ENCODE assay signal across 13 cellular contexts in genomic region chr2:71884303-71885042, GRCh38.
A peak's percentile ranks its signal among the peaks of the same experiment; 100 is the strongest.
DNase-seq lines count a peak whose midpoint lies in the region; ATAC-seq and TF ChIP-seq lines count a peak whose summit lies in the region.
"Had no signal": no experiment of that assay in that cellular context is flagged by ENCODE, and none has a peak within 500 bp of the region (broad histone marks: within the 10 kb centered on the region; RNA-seq: fewer than 3 reads in every experiment).

No MANE protein-coding gene starts in this region.

- H3K4me1 ChIP-seq in HEK293 (ENCODE audit: control insufficient read depth, insufficient read depth, low read length) (peaks cover 2% of the 10 kb centered on the region; the same call in 1 of the 2 replicates), PC-9 (replicated peaks; ENCODE audit: insufficient read depth) (peaks cover 35% of the 10 kb centered on the region), endodermal cell (ENCODE audit: control insufficient read depth, insufficient read depth, low read length) (no peaks in the 10 kb centered on the region)

- no peaks in the 10 kb centered on the region for H3K79me2 ChIP-seq in PC-9 (ENCODE audit: low read depth)

- DNase-seq in PC-9 (peak; percentile 21 to 61), endodermal cell (peak; percentile 3), osteocyte (ENCODE audit: extremely low spot score, unreplicated experiment) (peak; percentile 42), NCI-H2196 (lab: John Stamatoyannopoulos, UW; ENCODE audit: unreplicated experiment) (no peak)
- DNase-seq in activated naive CD4-positive, alpha-beta T cell treated with anti-CD3 and anti-CD28 coated beads for 36 hours = no peak
- DNase-seq: foreskin melanocyte, Kasumi-1, left ventricle myocardium inferior, T-cell had no signal

- H3K36me3 ChIP-seq in HEK293 (ENCODE audit: control insufficient read depth in 2 of 2, insufficient read depth in 1 of 2, low read length in 2 of 2) (no peaks in the 10 kb centered on the region), PC-9 (ENCODE audit: low read depth) (no peaks in the 10 kb centered on the region), endodermal cell (ENCODE audit: control insufficient read depth, insufficient read depth, low read length) (no peaks in the 10 kb centered on the region)
- H3K36me3 ChIP-seq: ascending aorta, left ventricle myocardium inferior had no signal

- no peak overlapping the region for H3K4me2 ChIP-seq in PC-9

- ATAC-seq in GM19463 (IDR thresholded peaks at IDR 0.05; ENCODE audit: unreplicated experiment) = no peak
- ATAC-seq in GM18861 (IDR thresholded peaks at IDR 0.05; ENCODE audit: unreplicated experiment) = no peak
- ATAC-seq: T-cell had no signal

- POLR2A ChIA-PET in HEK293 (lab: Yijun Ruan, JAX) (no interaction called here), PC-9 (lab: Charles Lee; ENCODE audit: unreplicated experiment) (no interaction called here)

- no peaks in the 10 kb centered on the region for H4K20me1 ChIP-seq in PC-9 (ENCODE audit: insufficient read depth)

- H3K27me3 Mint-ChIP-seq in endodermal cell (ENCODE audit: insufficient read depth) = peaks cover 4% of the 10 kb centered on the region
- peaks cover 2% of the 10 kb centered on the region for H3K27me3 Mint-ChIP-seq in osteocyte (ENCODE audit: unreplicated experiment)
- H3K27me3 Mint-ChIP-seq in activated naive CD4-positive, alpha-beta T cell treated with anti-CD3 and anti-CD28 coated beads for 36 hours (ENCODE audit: low read depth) = no peaks in the 10 kb centered on the region

- intact Hi-C loops in PC-9 (cut with micrococcal nuclease; ENCODE audit: unreplicated experiment) = loop anchor here (5.0 kb wide), 1 partner anchor 253 kb away; no protein-coding TSS in a partner anchor
- intact Hi-C loops in activated naive CD4-positive, alpha-beta T cell treated with anti-CD3 and anti-CD28 coated beads for 36 hours (cut with micrococcal nuclease) = no loop called here

- CTCF ChIA-PET in HEK293 (lab: Yijun Ruan, JAX) = interaction anchor here (0.6 to 1.8 kb wide), 5 partner anchors 8 to 345 kb away, joined by 3 to 5 read pairs (median 3); no protein-coding TSS in a partner anchor
- CTCF ChIA-PET in PC-9 (lab: Charles Lee) = interaction anchor here (0.6 kb wide), 1 partner anchor 40 kb away, joined by 3 read pairs; no protein-coding TSS in a partner anchor
- CTCF ChIA-PET in activated naive CD4-positive, alpha-beta T cell treated with anti-CD3 and anti-CD28 coated beads for 36 hours (lab: Charles Lee) = interaction anchor here (1.0 kb wide), 1 partner anchor 338 kb away, joined by 3 read pairs; no protein-coding TSS in a partner anchor

- peaks cover 17% of the 10 kb centered on the region; the same call in 1 of the 2 replicates for H3F3A ChIP-seq in PC-9 (ENCODE audit: insufficient read depth, low read depth)

- WGBS in endodermal cell (ENCODE audit: insufficient coverage in 1 of 2, insufficient read length in 1 of 2), 2 experiments = 96% methylated on average over 6 to 7 of the region's 7 CpGs

- H3K27me3 ChIP-seq in PC-9 (ENCODE audit: insufficient read depth, low read depth) (no peaks in the 10 kb centered on the region; the same call in 1 of the 2 replicates), endodermal cell (ENCODE audit: control insufficient read depth, insufficient read depth, low read length, poor library complexity, severe bottlenecking) (no peaks in the 10 kb centered on the region)
- H3K27me3 ChIP-seq: ascending aorta had no signal

- no peak overlapping the region for H3K9ac ChIP-seq in endodermal cell (ENCODE audit: extremely low read depth, low read length, poor library complexity, severe bottlenecking)

- no TSS peak for BruUV-seq in PC-9 (replicated peaks; lab: Mats Ljungman, UMichigan)

- H3K27ac ChIP-seq in HEK293 (ENCODE audit: extremely low read depth, low read depth, low read length) = no peak overlapping the region
- H3K27ac ChIP-seq in PC-9 = no peak overlapping the region
- H3K27ac ChIP-seq in endodermal cell (ENCODE audit: low read depth, low read length) = no peak overlapping the region
- H3K27ac ChIP-seq: ascending aorta had no signal

- H3K27ac Mint-ChIP-seq in endodermal cell (no peak overlapping the region), osteocyte (ENCODE audit: unreplicated experiment) (no peak overlapping the region)
- H3K27ac Mint-ChIP-seq in activated naive CD4-positive, alpha-beta T cell treated with anti-CD3 and anti-CD28 coated beads for 36 hours = no peak overlapping the region
- H3K27ac Mint-ChIP-seq: T-cell had no signal

- H3K9me3 ChIP-seq in HEK293 (ENCODE audit: control insufficient read depth, insufficient read depth, low read depth, low read length) (no peaks in the 10 kb centered on the region), PC-9 (ENCODE audit: insufficient read depth, low read depth) (peaks cover 16% of the 10 kb centered on the region; the same call in 1 of the 2 replicates), endodermal cell (ENCODE audit: control insufficient read depth, low read length) (no peaks in the 10 kb centered on the region)
- H3K9me3 ChIP-seq: ascending aorta had no signal

- no peak for TF ChIP-seq CTCF in HEK293 (tag by site-specific recombination; IDR thresholded peaks at IDR 0.05)
- no peak for TF ChIP-seq CTCF in PC-9 (conservative IDR thresholded peaks at IDR 0.05)
- TF ChIP-seq CTCF in endodermal cell (conservative IDR thresholded peaks at IDR 0.05) = no peak
- TF ChIP-seq CTCF in osteocyte (IDR thresholded peaks at IDR 0.05) = no peak

- H3K36me3 Mint-ChIP-seq in endodermal cell (ENCODE audit: low read depth) = no peaks in the 10 kb centered on the region
- no peaks in the 10 kb centered on the region for H3K36me3 Mint-ChIP-seq in osteocyte (ENCODE audit: unreplicated experiment)
- H3K36me3 Mint-ChIP-seq in activated naive CD4-positive, alpha-beta T cell treated with anti-CD3 and anti-CD28 coated beads for 36 hours (ENCODE audit: low read depth) = no peaks in the 10 kb centered on the region
- H3K36me3 Mint-ChIP-seq: T-cell had no signal

- no peaks in the 10 kb centered on the region for H3K9me2 ChIP-seq in PC-9 (ENCODE audit: insufficient read depth)

- H3K4me1 Mint-ChIP-seq in endodermal cell = peaks cover 5% of the 10 kb centered on the region
- H3K4me1 Mint-ChIP-seq in osteocyte (ENCODE audit: unreplicated experiment) = peaks cover 26% of the 10 kb centered on the region
- H3K4me1 Mint-ChIP-seq in activated naive CD4-positive, alpha-beta T cell treated with anti-CD3 and anti-CD28 coated beads for 36 hours (ENCODE audit: low read depth) = no peaks in the 10 kb centered on the region
- H3K4me1 Mint-ChIP-seq: T-cell had no signal

- no peak overlapping the region for H3K4me3 Mint-ChIP-seq in endodermal cell
- H3K4me3 Mint-ChIP-seq in osteocyte (ENCODE audit: unreplicated experiment) = no peak overlapping the region
- H3K4me3 Mint-ChIP-seq in activated naive CD4-positive, alpha-beta T cell treated with anti-CD3 and anti-CD28 coated beads for 36 hours = no peak overlapping the region
- H3K4me3 Mint-ChIP-seq: T-cell had no signal

- H3K4me3 ChIP-seq in HEK293 (ENCODE audit: low read depth, low read length) (no peak overlapping the region), PC-9 (no peak overlapping the region), endodermal cell (ENCODE audit: low read length) (no peak overlapping the region)
- H3K4me3 ChIP-seq: ascending aorta, left ventricle myocardium inferior had no signal

- H3K9me3 Mint-ChIP-seq in endodermal cell (no peaks in the 10 kb centered on the region), osteocyte (ENCODE audit: unreplicated experiment) (no peaks in the 10 kb centered on the region)
- no peaks in the 10 kb centered on the region for H3K9me3 Mint-ChIP-seq in activated naive CD4-positive, alpha-beta T cell treated with anti-CD3 and anti-CD28 coated beads for 36 hours

- H2AFZ ChIP-seq in PC-9 = no peak overlapping the region

TF ChIP-seq in HEK293, 187 proteins besides CTCF, POLR2A, EP300 and RAD21:
- TF ChIP-seq RBAK (tag by site-specific recombination; IDR thresholded peaks at IDR 0.05) (peak; percentile 93), ZNF324 (tag by site-specific recombination; IDR thresholded peaks at IDR 0.05) (no peak), ZNF521 (tag by site-specific recombination; IDR thresholded peaks at IDR 0.05) (no peak), SCRT1 (tag by site-specific recombination; IDR thresholded peaks at IDR 0.05; ENCODE audit: borderline replicate concordance) (no peak), ZNF704 (tag by site-specific recombination; IDR thresholded peaks at IDR 0.05) (no peak), ZNF658 (tag by site-specific recombination; IDR thresholded peaks at IDR 0.05) (no peak)

Comparison
In these comparisons a context has a peak if more than half of its experiments do, and no peak if none do; other contexts are left out.
1. DNase-seq: peak in PC-9 (2 of 2), endodermal cell (single experiment) and osteocyte (single experiment); none in activated naive CD4-positive, alpha-beta T cell treated with anti-CD3 and anti-CD28 coated beads for 36 hours (single experiment) and NCI-H2196 (single experiment).